Comparison of ENCODE assay signal across 1 cellular context in genomic region chr1:170735366-170736263, GRCh38.
TF ChIP-seq lines count a peak whose summit lies in the region.

No MANE protein-coding gene starts in this region.

TF ChIP-seq in SK-N-SH, 30 proteins besides CTCF, POLR2A, EP300 and RAD21 (continued from another document):
- no peak for TF ChIP-seq EZH2phosphoT487 (IDR thresholded peaks at IDR 0.05; ENCODE audit: borderline replicate concordance, low read depth)
- no peak for TF ChIP-seq RCOR1 (IDR thresholded peaks at IDR 0.05; ENCODE audit: low read length)
- no peak for TF ChIP-seq FOXM1 (IDR thresholded peaks at IDR 0.05; ENCODE audit: low read depth)
- TF ChIP-seq ELF1 (IDR thresholded peaks at IDR 0.05): no peak
- no peak for TF ChIP-seq IRF3 (IDR thresholded peaks at IDR 0.05; ENCODE audit: low read depth, low read length)
- TF ChIP-seq CHD2 (IDR thresholded peaks at IDR 0.05; ENCODE audit: low read length, partially characterized antibody): no peak
- TF ChIP-seq MXI1 (IDR thresholded peaks at IDR 0.05; ENCODE audit: low read depth, low read length): no peak
- no peak for TF ChIP-seq REST (IDR thresholded peaks at IDR 0.05; ENCODE audit: low read depth, low read length)
TF ChIP-seq in SK-N-SH: peak in this region for 0.
